ENCODE assay signal across 8 cellular contexts in the genomic region with DNA sequence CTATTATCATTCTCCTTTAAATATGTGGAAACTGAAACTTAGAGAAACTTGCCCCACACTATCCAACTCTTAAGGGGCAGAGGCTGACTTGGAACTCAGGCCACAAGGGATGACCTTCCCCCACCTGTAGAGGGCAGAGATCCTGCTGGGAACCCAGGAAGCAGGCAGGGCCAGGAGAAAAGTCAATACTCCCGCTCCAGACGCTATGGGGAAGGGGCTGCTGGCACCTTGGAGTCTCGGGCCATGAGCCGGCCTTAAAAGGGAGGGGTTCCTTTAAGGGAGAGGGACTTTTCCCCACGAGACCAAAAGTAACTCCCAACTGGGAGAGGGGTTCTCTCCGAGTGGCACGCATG. TPM values are rescaled to one million over a fixed set of nuclear protein-coding genes. Genes with fewer than 3 reads are reported as not detected.
A peak's percentile ranks its signal among the peaks of the same experiment; 100 is the strongest.
DNase-seq lines count a peak whose midpoint lies in the region; ATAC-seq and TF ChIP-seq lines count a peak whose summit lies in the region.

No MANE protein-coding gene starts in this region.

- peaks cover 11 to 17% of the 10 kb centered on the region in 2 donors for H3K4me1 ChIP-seq in duodenal mucosa (ENCODE audit: control insufficient read depth in 1 of 2, insufficient read depth in 2 of 2, low read length in 2 of 2)
- peaks cover 0 to 8% of the 10 kb centered on the region in 2 donors for H3K4me1 ChIP-seq in muscle layer of duodenum (ENCODE audit: control insufficient read depth in 1 of 2, insufficient read depth in 2 of 2, low read length in 2 of 2)
- no peaks in the 10 kb centered on the region for H3K4me1 ChIP-seq in PC-3 (ENCODE audit: insufficient read depth, low read length)

- no peaks in the 10 kb centered on the region for H3F3A ChIP-seq in PC-3 (ENCODE audit: low read length, unreplicated experiment)

- H3K9ac ChIP-seq in duodenal mucosa (ENCODE audit: low read depth in 1 of 2, low read length in 2 of 2), result peak overlapping the region; percentile 77 to 81
- no peak overlapping the region for H3K9ac ChIP-seq in PC-3 (ENCODE audit: low read length)

- TF ChIP-seq CTCF in GM10266 (IDR thresholded peaks at IDR 0.05; ENCODE audit: control insufficient read depth, insufficient read depth, low read depth, missing control alignments) (peak; percentile 40), PC-3 (conservative IDR thresholded peaks at IDR 0.05; ENCODE audit: low read depth, low read length) (no peak)

- H3K27ac ChIP-seq in duodenal mucosa (ENCODE audit: low read depth, low read length), result no peak overlapping the region
- H3K27ac ChIP-seq in muscle layer of duodenum (ENCODE audit: low read length), result peak overlapping the region; percentile 80
- no peak overlapping the region for H3K27ac ChIP-seq in PC-3 (ENCODE audit: low read length)

- CTCF ChIA-PET in PC-3 (lab: Charles Lee), result no interaction called here

- ATAC-seq in PC-3, result no peak
- no peak for ATAC-seq in GM19455 (IDR thresholded peaks at IDR 0.05; ENCODE audit: unreplicated experiment)

- POLR2A ChIA-PET in PC-3 (lab: Charles Lee; ENCODE audit: unreplicated experiment), result no interaction called here

- H3K4me3 ChIP-seq in duodenal mucosa (ENCODE audit: low read depth in 1 of 2, low read length in 2 of 2) (peak overlapping the region; percentile 87 to 89), muscle layer of duodenum (ENCODE audit: low read depth in 1 of 2, low read length in 2 of 2) (peak overlapping the region; percentile 78 to 91), PC-3 (ENCODE audit: low read length) (no peak overlapping the region)

- TF ChIP-seq RAD21 in Ishikawa (IDR thresholded peaks at IDR 0.05; ENCODE audit: low read depth), result no peak

- DNase-seq in GM10266 (ENCODE audit: extremely low spot score) (peak; percentile 23), NCI-H1694 treated with DMSO at 0.1 percent for 48 hours (lab: John Stamatoyannopoulos, UW) (no peak), PC-3 (no peak), epidermal melanocyte (ENCODE audit: insufficient read length, low spot score) (no peak)

- no peaks in the 10 kb centered on the region for H3K36me3 ChIP-seq in duodenal mucosa (ENCODE audit: control insufficient read depth in 1 of 2, insufficient read depth in 2 of 2, low read length in 2 of 2)
- H3K36me3 ChIP-seq in muscle layer of duodenum (ENCODE audit: control insufficient read depth in 1 of 2, insufficient read depth in 2 of 2, low read length in 2 of 2), result no peaks in the 10 kb centered on the region
- no peaks in the 10 kb centered on the region for H3K36me3 ChIP-seq in PC-3 (ENCODE audit: low read depth, low read length)

- H4K20me1 ChIP-seq in PC-3 (ENCODE audit: low read length), result no peaks in the 10 kb centered on the region

- no peak for TF ChIP-seq EP300 in Ishikawa (IDR thresholded peaks at IDR 0.05; ENCODE audit: borderline replicate concordance)

- H3K79me2 ChIP-seq in PC-3 (ENCODE audit: low read length), result no peaks in the 10 kb centered on the region

- H3K4me2 ChIP-seq in PC-3 (ENCODE audit: low read length), result no peak overlapping the region

- no peaks in the 10 kb centered on the region for H3K9me2 ChIP-seq in PC-3 (replicated peaks; ENCODE audit: low read length)

- H3K27me3 ChIP-seq in duodenal mucosa (ENCODE audit: control insufficient read depth in 1 of 2, insufficient read depth in 2 of 2, low read length in 2 of 2) (peaks cover 0 to 8% of the 10 kb centered on the region in 2 donors), muscle layer of duodenum (ENCODE audit: low read depth, low read length) (peaks cover 4% of the 10 kb centered on the region), PC-3 (ENCODE audit: low read length) (peaks cover 17% of the 10 kb centered on the region; the same call in 1 of the 2 replicates)

- intact Hi-C loops in PC-3 (cut with micrococcal nuclease), result no loop called here

- no peak overlapping the region for H2AFZ ChIP-seq in PC-3 (ENCODE audit: low read length)

- no peaks in the 10 kb centered on the region for H3K9me3 ChIP-seq in duodenal mucosa (ENCODE audit: control insufficient read depth in 1 of 2, low read length in 2 of 2)
- H3K9me3 ChIP-seq in muscle layer of duodenum (ENCODE audit: control insufficient read depth in 1 of 2, low read length in 2 of 2), result no peaks in the 10 kb centered on the region
- H3K9me3 ChIP-seq in PC-3 (ENCODE audit: low read length), result no peaks in the 10 kb centered on the region

- no TSS peak for BruUV-seq in PC-3 (replicated peaks; lab: Mats Ljungman, UMichigan)

TF ChIP-seq in Ishikawa, 13 proteins besides CTCF, POLR2A, EP300 and RAD21:
- TF ChIP-seq TAF1 (IDR thresholded peaks at IDR 0.05; ENCODE audit: low read depth), result no peak
- no peak for TF ChIP-seq CEBPB (IDR thresholded peaks at IDR 0.05)
- TF ChIP-seq CREB1 (IDR thresholded peaks at IDR 0.05; ENCODE audit: low read depth), result no peak
- no peak for TF ChIP-seq YY1 (IDR thresholded peaks at IDR 0.05; ENCODE audit: low read depth)
- TF ChIP-seq, protein P1, sequence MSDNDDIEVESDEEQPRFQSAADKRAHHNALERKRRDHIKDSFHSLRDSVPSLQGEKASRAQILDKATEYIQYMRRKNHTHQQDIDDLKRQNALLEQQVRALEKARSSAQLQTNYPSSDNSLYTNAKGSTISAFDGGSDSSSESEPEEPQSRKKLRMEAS (IDR thresholded peaks at IDR 0.05), result no peak
- TF ChIP-seq NFIC (IDR thresholded peaks at IDR 0.05), result 0 out of 2 replicates have a peak, but pooled peaks have one; percentile 14
- TF ChIP-seq FOXM1 (IDR thresholded peaks at IDR 0.05; ENCODE audit: borderline replicate concordance, low read depth), result no peak
- no peak for TF ChIP-seq TCF12 (IDR thresholded peaks at IDR 0.05; ENCODE audit: low read depth)
- no peak for TF ChIP-seq ZBTB7A (IDR thresholded peaks at IDR 0.05; ENCODE audit: low read depth)
- TF ChIP-seq, protein P2, sequence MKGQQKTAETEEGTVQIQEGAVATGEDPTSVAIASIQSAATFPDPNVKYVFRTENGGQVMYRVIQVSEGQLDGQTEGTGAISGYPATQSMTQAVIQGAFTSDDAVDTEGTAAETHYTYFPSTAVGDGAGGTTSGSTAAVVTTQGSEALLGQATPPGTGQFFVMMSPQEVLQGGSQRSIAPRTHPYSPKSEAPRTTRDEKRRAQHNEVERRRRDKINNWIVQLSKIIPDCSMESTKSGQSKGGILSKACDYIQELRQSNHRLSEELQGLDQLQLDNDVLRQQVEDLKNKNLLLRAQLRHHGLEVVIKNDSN (IDR thresholded peaks at IDR 0.05), result 0 out of 2 replicates have a peak, but pooled peaks have one; percentile 0
- TF ChIP-seq, protein P3, sequence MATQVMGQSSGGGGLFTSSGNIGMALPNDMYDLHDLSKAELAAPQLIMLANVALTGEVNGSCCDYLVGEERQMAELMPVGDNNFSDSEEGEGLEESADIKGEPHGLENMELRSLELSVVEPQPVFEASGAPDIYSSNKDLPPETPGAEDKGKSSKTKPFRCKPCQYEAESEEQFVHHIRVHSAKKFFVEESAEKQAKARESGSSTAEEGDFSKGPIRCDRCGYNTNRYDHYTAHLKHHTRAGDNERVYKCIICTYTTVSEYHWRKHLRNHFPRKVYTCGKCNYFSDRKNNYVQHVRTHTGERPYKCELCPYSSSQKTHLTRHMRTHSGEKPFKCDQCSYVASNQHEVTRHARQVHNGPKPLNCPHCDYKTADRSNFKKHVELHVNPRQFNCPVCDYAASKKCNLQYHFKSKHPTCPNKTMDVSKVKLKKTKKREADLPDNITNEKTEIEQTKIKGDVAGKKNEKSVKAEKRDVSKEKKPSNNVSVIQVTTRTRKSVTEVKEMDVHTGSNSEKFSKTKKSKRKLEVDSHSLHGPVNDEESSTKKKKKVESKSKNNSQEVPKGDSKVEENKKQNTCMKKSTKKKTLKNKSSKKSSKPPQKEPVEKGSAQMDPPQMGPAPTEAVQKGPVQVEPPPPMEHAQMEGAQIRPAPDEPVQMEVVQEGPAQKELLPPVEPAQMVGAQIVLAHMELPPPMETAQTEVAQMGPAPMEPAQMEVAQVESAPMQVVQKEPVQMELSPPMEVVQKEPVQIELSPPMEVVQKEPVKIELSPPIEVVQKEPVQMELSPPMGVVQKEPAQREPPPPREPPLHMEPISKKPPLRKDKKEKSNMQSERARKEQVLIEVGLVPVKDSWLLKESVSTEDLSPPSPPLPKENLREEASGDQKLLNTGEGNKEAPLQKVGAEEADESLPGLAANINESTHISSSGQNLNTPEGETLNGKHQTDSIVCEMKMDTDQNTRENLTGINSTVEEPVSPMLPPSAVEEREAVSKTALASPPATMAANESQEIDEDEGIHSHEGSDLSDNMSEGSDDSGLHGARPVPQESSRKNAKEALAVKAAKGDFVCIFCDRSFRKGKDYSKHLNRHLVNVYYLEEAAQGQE (IDR thresholded peaks at IDR 0.05; ENCODE audit: low read depth), result no peak
- no peak for TF ChIP-seq TEAD4 (IDR thresholded peaks at IDR 0.05)
- no peak for TF ChIP-seq EGR1 (IDR thresholded peaks at IDR 0.05)

RNA-seq across cellular contexts. Expression of a gene that starts 0.6 kb away (rescaled TPM):
- total RNA-seq in PC-3 (2014; rRNA removed), result not detected in 2 replicates
